In genomic region chr12:103800252-103800771, GRCh38 we compare ENCODE assay signal across 8 cellular contexts. TPM values are rescaled to one million over a fixed set of nuclear protein-coding genes. Genes with fewer than 3 reads are reported as not detected.
DNase-seq lines count a peak whose midpoint lies in the region; ATAC-seq and TF ChIP-seq lines count a peak whose summit lies in the region.

No MANE protein-coding gene starts in this region.

- H3K9me3 ChIP-seq in ascending aorta: no peaks in the 10 kb centered on the region
- no peaks in the 10 kb centered on the region for H3K9me3 ChIP-seq in thymus (ENCODE audit: control insufficient read depth)

- H3K27me3 Mint-ChIP-seq in activated CD4-positive, alpha-beta T cell treated with anti-CD3 and anti-CD28 coated beads for 36 hours: no peaks in the 10 kb centered on the region

- TF ChIP-seq CTCF in NB4 (IDR thresholded peaks at IDR 0.05; ENCODE audit: low read depth, low read length) (no peak), ascending aorta (IDR thresholded peaks at IDR 0.05) (no peak)

- H3K36me3 ChIP-seq in ascending aorta (peaks cover 33 to 36% of the 10 kb centered on the region in 2 donors), thymus (ENCODE audit: control insufficient read depth, insufficient read depth) (no peaks in the 10 kb centered on the region)

- H3K9me3 Mint-ChIP-seq in activated CD4-positive, alpha-beta T cell treated with anti-CD3 and anti-CD28 coated beads for 36 hours (ENCODE audit: low read depth): no peaks in the 10 kb centered on the region

- H3K4me3 ChIP-seq in NB4 (ENCODE audit: low read depth, low read length) (no peak overlapping the region), ascending aorta (peak overlapping the region in 1 of 2 donors; percentile 34), thymus (ENCODE audit: low read length) (no peak overlapping the region)

- H3K27me3 ChIP-seq in ascending aorta (no peaks in the 10 kb centered on the region), thymus (ENCODE audit: control insufficient read depth, insufficient read depth) (no peaks in the 10 kb centered on the region)

- ATAC-seq in activated CD4-positive, alpha-beta T cell treated with anti-CD3 and anti-CD28 coated beads for 36 hours: no peak
- ATAC-seq in HG02970 (IDR thresholded peaks at IDR 0.05; ENCODE audit: low FRiP score, unreplicated experiment) (no peak), GM19035 (IDR thresholded peaks at IDR 0.05; ENCODE audit: unreplicated experiment) (no peak)

- H3K36me3 Mint-ChIP-seq in activated CD4-positive, alpha-beta T cell treated with anti-CD3 and anti-CD28 coated beads for 36 hours (ENCODE audit: low read depth): peaks cover 35% of the 10 kb centered on the region

- intact Hi-C loops in ascending aorta (cut with DNase I): no loop called here
- intact Hi-C loops in activated CD4-positive, alpha-beta T cell treated with anti-CD3 and anti-CD28 coated beads for 36 hours (cut with DNase I, micrococcal nuclease): no loop called here

- 82% methylated on average over 10 of the region's 10 CpGs for WGBS in thymus

- TF ChIP-seq POLR2A in NB4 (IDR thresholded peaks at IDR 0.05; ENCODE audit: extremely low read depth, insufficient read length): no peak

- DNase-seq in NB4 (ENCODE audit: low read depth) (peak; percentile 37), ascending aorta (ENCODE audit: low spot score in 2 of 2) (peak in 1 of 2 donors; percentile 82), kidney tubule cell (ENCODE audit: low spot score) (peak; percentile 31)
- no peak for DNase-seq in activated CD4-positive, alpha-beta T cell treated with anti-CD3 and anti-CD28 coated beads for 36 hours
- no peak for DNase-seq in activated effector memory CD4-positive, alpha-beta T cell treated with anti-CD3 and anti-CD28 coated beads, Interleukin-2, amount 50 U/mL, for 16 hours

- no peak overlapping the region for H3K27ac Mint-ChIP-seq in activated CD4-positive, alpha-beta T cell treated with anti-CD3 and anti-CD28 coated beads for 36 hours

- CTCF ChIA-PET in activated CD4-positive, alpha-beta T cell treated with anti-CD3 and anti-CD28 coated beads for 36 hours (lab: Charles Lee): no interaction called here

- H3K4me1 Mint-ChIP-seq in activated CD4-positive, alpha-beta T cell treated with anti-CD3 and anti-CD28 coated beads for 36 hours: no peaks in the 10 kb centered on the region

- peaks cover 7 to 36% of the 10 kb centered on the region in 2 donors for H3K4me1 ChIP-seq in ascending aorta
- H3K4me1 ChIP-seq in thymus (ENCODE audit: control insufficient read depth, insufficient read depth, low read length): no peaks in the 10 kb centered on the region

- POLR2A ChIA-PET in activated CD4-positive, alpha-beta T cell treated with anti-CD3 and anti-CD28 coated beads for 36 hours (lab: Charles Lee): no interaction called here

- H3K4me3 Mint-ChIP-seq in activated CD4-positive, alpha-beta T cell treated with anti-CD3 and anti-CD28 coated beads for 36 hours: no peak overlapping the region

- H3K27ac ChIP-seq in ascending aorta (peak overlapping the region; percentile 56 to 82), thymus (ENCODE audit: low read depth) (peak overlapping the region; percentile 53)

RNA-seq across cellular contexts. Expression of gene NT5DC3, which starts 40.7 kb away (rescaled TPM):
- 6.6 TPM for total RNA-seq in ascending aorta
- 2.1 TPM for polyA plus RNA-seq in thymus
- 1 to 10 TPM; 7.3 to 8.9 TPM for total RNA-seq in activated CD4-positive, alpha-beta T cell treated with anti-CD3 and anti-CD28 coated beads for 36 hours

Comparison
In these comparisons a context has a peak if more than half of its experiments do, and no peak if none do; other contexts are left out.
1. DNase-seq: peak in NB4 (single experiment) and kidney tubule cell (single experiment); none in activated CD4-positive, alpha-beta T cell treated with anti-CD3 and anti-CD28 coated beads for 36 hours (single experiment) and activated effector memory CD4-positive, alpha-beta T cell treated with anti-CD3 and anti-CD28 coated beads, Interleukin-2, amount 50 U/mL, for 16 hours (single experiment).